32 cellular contexts compared by ENCODE assay signal in genomic region chr3:9743548-9743947, GRCh38. TPM values are rescaled to one million over a fixed set of nuclear protein-coding genes. Genes with fewer than 3 reads are reported as not detected.
"Had no signal": no experiment of that assay in that cellular context is flagged by ENCODE, and none has a peak within 500 bp of the region (broad histone marks: within the 10 kb centered on the region; RNA-seq: fewer than 3 reads in every experiment).

No MANE protein-coding gene starts in this region.

- H3K4me1 ChIP-seq: colonic mucosa, gastrocnemius medialis, left lung, lower lobe of right lung had no signal

- H3K4me3 ChIP-seq: colonic mucosa, esophagus squamous epithelium, gastrocnemius medialis, heart right ventricle, left lung, lower lobe of right lung, mucosa of descending colon had no signal

- ATAC-seq: effector memory CD8-positive, alpha-beta T cell; esophagus mucosa; gastrocnemius medialis; heart right ventricle; left lung; left ventricle myocardium superior; lower lobe of right lung; mucosa of descending colon had no signal

- H3K9me3 ChIP-seq: colonic mucosa, esophagus squamous epithelium, gastrocnemius medialis, heart right ventricle, left lung, lower lobe of right lung, mucosa of descending colon had no signal

- FAIRE-seq: endometrium, kidney had no signal

- DNase-seq: colonic mucosa; cortex of kidney; effector CD8-positive, alpha-beta T cell; effector memory CD8-positive, alpha-beta T cell; endodermal cell; erythroblast; esophagus squamous epithelium; foreskin fibroblast; foreskin melanocyte; gastrocnemius medialis; glutamatergic neuron; head of caudate nucleus; heart right ventricle; hippocampal formation; immature natural killer cell; islet precursor cell; kidney; kidney glomerular epithelial cell; left lung; left ventricle myocardium superior; lower lobe of right lung; mesenchymal stem cell; mucosa of descending colon had no signal

- H3K27me3 ChIP-seq: colonic mucosa, esophagus squamous epithelium, gastrocnemius medialis, heart right ventricle, left lung had no signal

- H3K27ac ChIP-seq: colonic mucosa, epithelial cell of prostate, esophagus squamous epithelium, gastrocnemius medialis, heart right ventricle, left lung, lower lobe of right lung had no signal

RNA-seq across cellular contexts. Expression of gene CPNE9, which starts 39.9 kb away (rescaled TPM):
- total RNA-seq: chondrocyte, colonic mucosa, dermis microvascular lymphatic vessel endothelial cell, esophagus mucosa, esophagus squamous epithelium, gastrocnemius medialis, glomerular endothelial cell, left ventricle myocardium superior, lung microvascular endothelial cell, mesenteric fat pad, myocyte had no signal
- polyA plus RNA-seq: heart right ventricle had no signal
